13 cellular contexts compared by ENCODE assay signal in the genomic region with DNA sequence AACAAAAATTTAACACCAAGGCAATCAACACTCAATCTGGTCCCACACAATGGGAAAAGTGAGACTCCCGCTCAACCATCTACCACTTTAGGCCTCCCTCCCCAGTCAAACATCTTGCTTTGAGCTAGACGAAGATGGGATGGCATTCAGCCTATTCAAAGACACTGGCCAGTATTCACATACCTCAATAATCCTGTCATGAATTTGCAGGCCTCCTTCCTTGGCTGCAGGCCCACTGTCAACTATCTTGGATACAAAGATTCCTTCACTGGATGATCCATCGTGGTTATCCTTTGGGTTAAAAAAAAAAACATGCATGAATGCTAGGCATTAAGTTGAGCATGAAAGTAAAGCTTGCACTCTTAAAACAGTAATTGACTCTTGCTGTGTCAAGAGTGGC.
DNase-seq lines count a peak whose midpoint lies in the region.
"Had no signal": no experiment of that assay in that cellular context is flagged by ENCODE, and none has a peak within 500 bp of the region (broad histone marks: within the 10 kb centered on the region; RNA-seq: fewer than 3 reads in every experiment).

No MANE protein-coding gene starts in this region.

- H3K4me3 ChIP-seq in adipocyte (ENCODE audit: low read length) (no peak overlapping the region), skeletal muscle cell (ENCODE audit: low read depth, low read length) (no peak overlapping the region)

- H3K4me1 ChIP-seq in adipocyte (ENCODE audit: control insufficient read depth, insufficient read depth, low read length), result peaks cover 71% of the 10 kb centered on the region

- no peaks in the 10 kb centered on the region for H3K9me3 ChIP-seq in adipocyte (ENCODE audit: control insufficient read depth, low read length)
- H3K9me3 ChIP-seq: neutrophil had no signal

- DNase-seq in ELR (ENCODE audit: low read depth) (peak; percentile 53), adipocyte (ENCODE audit: low read depth) (peak; percentile 72), foreskin melanocyte (peak; percentile 92), skeletal muscle cell (ENCODE audit: low read depth) (peak; percentile 91), NCI-H82 (lab: John Stamatoyannopoulos, UW) (no peak), NCI-H82 treated with DMSO at 0.1 percent for 48 hours (lab: John Stamatoyannopoulos, UW; ENCODE audit: unreplicated experiment) (no peak), cerebellar nuclear complex (lab: John Stamatoyannopoulos, UW) (no peak), NCI-H2171 (lab: John Stamatoyannopoulos, UW) (no peak)
- DNase-seq: activated effector memory CD4-positive, alpha-beta T cell treated with Interleukin-2 at 50 U/mL for 16 hours; GDM1; T-helper 1 cell had no signal

- no peaks in the 10 kb centered on the region for H3K27me3 ChIP-seq in adipocyte (replicated peaks; ENCODE audit: control insufficient read depth, insufficient read depth, low read length)
- H3K27me3 ChIP-seq: neutrophil had no signal

- peak overlapping the region; percentile 73 for H3K9ac ChIP-seq in adipocyte (ENCODE audit: low read length)
- H3K9ac ChIP-seq: KMS-11 had no signal

- peaks cover 25% of the 10 kb centered on the region for H3K36me3 ChIP-seq in adipocyte (ENCODE audit: control insufficient read depth, insufficient read depth, low read length, severe bottlenecking)
- H3K36me3 ChIP-seq: neutrophil had no signal

Comparison
In these comparisons a context has a peak if more than half of its experiments do, and no peak if none do; other contexts are left out.
1. DNase-seq: peak in ELR (single experiment), adipocyte (single experiment), foreskin melanocyte (single experiment) and skeletal muscle cell (single experiment); none in NCI-H82 (single experiment), NCI-H82 treated with DMSO at 0.1 percent for 48 hours (single experiment), cerebellar nuclear complex (0 of 2) and NCI-H2171 (single experiment).